ENCODE assay signal across 8 cellular contexts in the genomic region with DNA sequence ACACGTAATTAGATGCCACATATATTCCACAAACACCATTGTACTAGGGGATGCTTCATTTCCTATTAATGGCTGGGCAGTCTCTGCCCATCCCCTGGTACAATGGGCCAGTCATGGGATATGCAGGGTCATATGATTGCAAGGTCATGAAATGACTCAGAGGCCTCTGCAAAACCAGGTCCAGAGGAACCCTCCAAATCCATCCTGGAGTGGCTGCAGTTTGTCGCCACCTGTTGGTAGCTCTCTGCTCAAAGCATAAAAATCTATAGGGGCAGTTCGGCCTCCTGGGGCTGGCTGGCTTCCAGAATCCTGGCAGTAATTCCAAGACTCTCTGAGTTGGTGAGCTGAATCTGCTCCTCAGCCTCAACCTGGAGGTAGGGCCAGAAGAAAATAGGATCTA. TPM values are rescaled to one million over a fixed set of nuclear protein-coding genes. Genes with fewer than 3 reads are reported as not detected.
A peak's percentile ranks its signal among the peaks of the same experiment; 100 is the strongest.
DNase-seq lines count a peak whose midpoint lies in the region; ATAC-seq, FAIRE-seq and TF ChIP-seq lines count a peak whose summit lies in the region.

No MANE protein-coding gene starts in this region.

- FAIRE-seq in keratinocyte (lab: Jason Lieb, UNC): no peak

- H3K36me3 Mint-ChIP-seq in CD8-positive, alpha-beta memory T cell: peaks cover 0 to 5% (median 2%) of the 10 kb centered on the region in 3 donors

- in situ Hi-C loops in KBM-7 (cut with MboI; ENCODE audit: low pct_unique_long_range_greater_than_20kb, low sequenced_read_pairs): no loop called here

- no peak overlapping the region for H3K27ac ChIP-seq in CD8-positive, alpha-beta memory T cell (ENCODE audit: low read depth, low read length)
- no peak overlapping the region for H3K27ac ChIP-seq in keratinocyte (ENCODE audit: control insufficient read depth, insufficient read depth, low read length)

- no peaks in the 10 kb centered on the region for H3K27me3 ChIP-seq in CD8-positive, alpha-beta memory T cell (ENCODE audit: insufficient read depth, low read length, poor library complexity, severe bottlenecking)
- H3K27me3 ChIP-seq in keratinocyte (ENCODE audit: control insufficient read depth, extremely low read depth, insufficient read depth, low read length): no peaks in the 10 kb centered on the region

- no peaks in the 10 kb centered on the region for H3K9me1 ChIP-seq in keratinocyte (ENCODE audit: control insufficient read depth, extremely low read depth, insufficient read depth, low read length)

- H3K4me1 Mint-ChIP-seq in CD8-positive, alpha-beta memory T cell: no peaks in the 10 kb centered on the region

- H3K4me3 ChIP-seq in CD8-positive, alpha-beta memory T cell (ENCODE audit: low read length): no peak overlapping the region
- no peak overlapping the region for H3K4me3 ChIP-seq in keratinocyte (ENCODE audit: control insufficient read depth in 2 of 3, extremely low read depth in 1 of 3, insufficient read depth in 2 of 3, low read depth in 1 of 3, low read length in 3 of 3)

- no peak overlapping the region for H3K4me3 Mint-ChIP-seq in CD8-positive, alpha-beta memory T cell

- no peaks in the 10 kb centered on the region for H3K79me2 ChIP-seq in keratinocyte (ENCODE audit: control insufficient read depth, insufficient read depth, low read length)

- no peak overlapping the region for H2AFZ ChIP-seq in keratinocyte (ENCODE audit: control insufficient read depth, low read length)

- ATAC-seq in GM21447 (IDR thresholded peaks at IDR 0.05; ENCODE audit: unreplicated experiment): no peak
- ATAC-seq in GM21786 (IDR thresholded peaks at IDR 0.05; ENCODE audit: unreplicated experiment): no peak
- no peak for ATAC-seq in HG02970 (IDR thresholded peaks at IDR 0.05; ENCODE audit: low FRiP score, unreplicated experiment)

- DNase-seq in CD8-positive, alpha-beta memory T cell: peak in 4 of 5 donors; percentile 1 to 47 (median 4)
- DNase-seq in KBM-7 (peak; percentile 43), activated T-cell treated with anti-CD3 and anti-CD28 coated beads for 48 hours (ENCODE audit: low read depth) (peak; percentile 3), keratinocyte (ENCODE audit: low read depth, low spot score) (no peak), AG20443 (ENCODE audit: low spot score) (no peak)

- no peaks in the 10 kb centered on the region for H3K4me1 ChIP-seq in CD8-positive, alpha-beta memory T cell (ENCODE audit: insufficient read depth, low read length)
- no peaks in the 10 kb centered on the region for H3K4me1 ChIP-seq in keratinocyte (ENCODE audit: control insufficient read depth, extremely low read depth, insufficient read depth, low read length)

- no peak overlapping the region for H3K4me2 ChIP-seq in keratinocyte (ENCODE audit: control insufficient read depth, extremely low read depth, insufficient read depth, low read depth, low read length)

- dilution Hi-C loops in keratinocyte (cut with MboI; ENCODE audit: extremely low pct_ligation_motif_present, low sequenced_read_pairs): no loop called here

- H4K20me1 ChIP-seq in keratinocyte (ENCODE audit: control insufficient read depth, extremely low read depth, insufficient read depth, low read length): no peaks in the 10 kb centered on the region

- peaks cover 0 to 1% (median 0%) of the 10 kb centered on the region in 5 donors for H3K9me3 Mint-ChIP-seq in CD8-positive, alpha-beta memory T cell

- H3K27ac Mint-ChIP-seq in CD8-positive, alpha-beta memory T cell: no peak overlapping the region

- H3K36me3 ChIP-seq in CD8-positive, alpha-beta memory T cell (ENCODE audit: insufficient read depth, low read length): no peaks in the 10 kb centered on the region
- no peaks in the 10 kb centered on the region for H3K36me3 ChIP-seq in keratinocyte (ENCODE audit: control insufficient read depth in 2 of 2, extremely low read depth in 1 of 2, insufficient read depth in 2 of 2, low read length in 2 of 2)

- no peaks in the 10 kb centered on the region for H3K9me3 ChIP-seq in CD8-positive, alpha-beta memory T cell (ENCODE audit: low read length)
- H3K9me3 ChIP-seq in keratinocyte (ENCODE audit: control insufficient read depth, low read depth, low read length): no peaks in the 10 kb centered on the region

- H3K27me3 Mint-ChIP-seq in CD8-positive, alpha-beta memory T cell: no peaks in the 10 kb centered on the region

- TF ChIP-seq CTCF in keratinocyte (optimal IDR thresholded peaks at IDR 0.05 in 1 of 3, IDR thresholded peaks at IDR 0.05 in 1 of 3, conservative IDR thresholded peaks at IDR 0.05 in 1 of 3; ENCODE audit: extremely low read depth in 1 of 3, insufficient read depth in 2 of 3, low read length in 3 of 3): peak; percentile 50 to 62 (median 51)

- POLR2A ChIA-PET in CD8-positive, alpha-beta memory T cell (lab: Charles Lee): no interaction called here

- CTCF ChIA-PET in CD8-positive, alpha-beta memory T cell (lab: Charles Lee): interaction anchor here (0.7 to 0.9 kb wide), 4 partner anchors 10 to 40 kb away, joined by 3 read pairs; no protein-coding TSS in a partner anchor

- no peak overlapping the region for H3K9ac ChIP-seq in keratinocyte (ENCODE audit: control insufficient read depth, extremely low read depth, insufficient read depth, low read length)

RNA-seq across cellular contexts. Expression of a gene that starts 22.9 kb away (rescaled TPM):
- 10 to 100 TPM; 23.2 to 26.2 TPM for total RNA-seq in CD8-positive, alpha-beta memory T cell
- 18.0 TPM for polyA plus RNA-seq in CD8-positive, alpha-beta memory T cell
- 26.9 to 48.0 TPM (median 45.8 TPM) in 3 replicates for polyA plus RNA-seq in keratinocyte
- 14.8 TPM for polyA plus RNA-seq in keratinocyte (2011; ENCODE audit: low read depth)
- 36.3 and 48.7 TPM in 2 replicates for polyA plus RNA-seq in keratinocyte (2011; cell fraction: cytosol; rRNA removed)
- 20.4 and 24.9 TPM in 2 replicates for polyA plus RNA-seq in keratinocyte (2011; cell fraction: nucleus; rRNA removed)
- 15.5 and 35.1 TPM in 2 replicates for polyA plus RNA-seq in keratinocyte (2012; ENCODE audit: low replicate concordance)
- 27.3 to 50.6 TPM (median 29.4 TPM) in 3 replicates for polyA minus RNA-seq in keratinocyte
- polyA minus RNA-seq in keratinocyte (2011; cell fraction: cytosol; rRNA and poly(A)+ RNA removed): 22.8 TPM
- polyA minus RNA-seq in keratinocyte (2011; cell fraction: nucleus; rRNA and poly(A)+ RNA removed): 15.8 and 22.0 TPM in 2 replicates

RNA-seq across cellular contexts. Expression of a gene that starts 23.4 kb away (rescaled TPM):
- total RNA-seq in CD8-positive, alpha-beta memory T cell: 1 to 10 TPM; 1.9 to 2.1 TPM
- polyA plus RNA-seq in CD8-positive, alpha-beta memory T cell: 1.7 TPM
- 2.7 to 2.9 TPM (median 2.7 TPM) in 3 replicates for polyA plus RNA-seq in keratinocyte
- 0.65 TPM for polyA plus RNA-seq in keratinocyte (2011; ENCODE audit: low read depth)
- 3.4 and 5.6 TPM in 2 replicates for polyA plus RNA-seq in keratinocyte (2011; cell fraction: cytosol; rRNA removed)
- 3.1 and 3.2 TPM in 2 replicates for polyA plus RNA-seq in keratinocyte (2011; cell fraction: nucleus; rRNA removed)
- polyA plus RNA-seq in keratinocyte (2012; ENCODE audit: low replicate concordance): 1.2 and 2.5 TPM in 2 replicates
- polyA minus RNA-seq in keratinocyte: 3.6 to 7.1 TPM (median 6.8 TPM) in 3 replicates
- polyA minus RNA-seq in keratinocyte (2011; cell fraction: cytosol; rRNA and poly(A)+ RNA removed): 3.8 TPM
- polyA minus RNA-seq in keratinocyte (2011; cell fraction: nucleus; rRNA and poly(A)+ RNA removed): 3.3 and 6.7 TPM in 2 replicates

Comparison
In these comparisons a context has a peak if more than half of its experiments do, and no peak if none do; other contexts are left out.
1. DNase-seq: peak in CD8-positive, alpha-beta memory T cell (4 of 5), KBM-7 (single experiment) and activated T-cell treated with anti-CD3 and anti-CD28 coated beads for 48 hours (single experiment); none in keratinocyte (single experiment) and AG20443 (single experiment).